10 cellular contexts compared by ENCODE assay signal in the genomic region with DNA sequence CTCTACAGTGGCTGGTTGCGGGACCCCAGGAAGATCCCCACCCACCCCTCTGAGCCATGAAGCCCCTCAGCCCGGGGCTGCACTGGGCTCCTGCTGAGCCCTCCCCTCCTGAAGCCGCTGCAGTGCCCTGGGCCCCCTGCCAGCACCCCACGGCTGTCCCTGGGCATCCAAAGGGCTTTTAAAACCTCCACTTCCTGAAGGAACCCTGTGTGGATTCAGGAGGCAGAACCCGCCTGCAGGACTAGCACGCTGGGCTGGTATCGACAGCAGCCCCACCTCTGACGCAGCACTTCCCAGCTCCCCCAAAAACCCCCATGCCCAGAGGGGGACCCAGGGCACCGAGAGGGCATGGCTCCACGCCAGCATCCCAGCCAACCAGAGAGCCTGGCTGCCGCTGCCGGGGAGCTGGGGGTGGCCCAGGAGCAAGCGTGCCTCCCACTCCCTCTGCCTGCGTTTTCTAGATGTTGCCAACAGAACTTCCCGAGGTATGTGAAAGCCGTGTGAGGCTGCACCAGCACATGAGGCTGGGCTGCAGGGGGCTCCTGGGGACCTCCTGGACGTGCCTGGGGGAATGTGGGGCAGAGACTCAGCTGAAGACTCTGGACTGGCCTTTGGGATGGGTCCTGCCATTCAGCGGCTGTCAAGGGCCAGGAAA. TPM values are rescaled to one million over a fixed set of nuclear protein-coding genes. Genes with fewer than 3 reads are reported as not detected.
A peak's percentile ranks its signal among the peaks of the same experiment; 100 is the strongest.
DNase-seq lines count a peak whose midpoint lies in the region; ATAC-seq and TF ChIP-seq lines count a peak whose summit lies in the region.
"Had no signal": no experiment of that assay in that cellular context is flagged by ENCODE, and none has a peak within 500 bp of the region (broad histone marks: within the 10 kb centered on the region; RNA-seq: fewer than 3 reads in every experiment).

No MANE protein-coding gene starts in this region.

- H3K27me3 Mint-ChIP-seq in activated naive CD4-positive, alpha-beta T cell treated with anti-CD3 and anti-CD28 coated beads, Interleukin-2, amount 10 ng/mL, durations not matched to agents 7 days and 5 days, result no peaks in the 10 kb centered on the region
- H3K27me3 Mint-ChIP-seq: activated CD8-positive, alpha-beta T cell treated with anti-CD3 and anti-CD28 coated beads for 36 hours; naive B cell had no signal

- H3K9ac ChIP-seq in muscle layer of colon (ENCODE audit: low read length), result peak overlapping the region; percentile 15

- no peak overlapping the region for H3K4me3 Mint-ChIP-seq in activated naive CD4-positive, alpha-beta T cell treated with anti-CD3 and anti-CD28 coated beads, Interleukin-2, amount 10 ng/mL, durations not matched to agents 7 days and 5 days
- H3K4me3 Mint-ChIP-seq: activated CD8-positive, alpha-beta T cell treated with anti-CD3 and anti-CD28 coated beads for 36 hours; naive B cell had no signal

- no peak overlapping the region for H3K27ac Mint-ChIP-seq in activated naive CD4-positive, alpha-beta T cell treated with anti-CD3 and anti-CD28 coated beads, Interleukin-2, amount 10 ng/mL, durations not matched to agents 7 days and 5 days
- H3K27ac Mint-ChIP-seq: activated CD8-positive, alpha-beta T cell treated with anti-CD3 and anti-CD28 coated beads for 36 hours had no signal

- peak; percentile 17 for DNase-seq in activated naive CD4-positive, alpha-beta T cell treated with anti-CD3 and anti-CD28 coated beads, Interleukin-2, amount 10 ng/mL, durations not matched to agents 7 days and 5 days
- no peak for DNase-seq in activated naive CD4-positive, alpha-beta T cell treated with Interleukin-2 at 50 U/mL for 16 hours
- DNase-seq in uterus (peak; percentile 59 to 63), GM13976 (ENCODE audit: low spot score) (no peak), NCI-H510A treated with DMSO at 0.1 percent for 48 hours (lab: John Stamatoyannopoulos, UW) (no peak)
- DNase-seq: activated CD8-positive, alpha-beta T cell treated with anti-CD3 and anti-CD28 coated beads for 36 hours; naive B cell had no signal

- no peaks in the 10 kb centered on the region for H3K9me3 Mint-ChIP-seq in activated naive CD4-positive, alpha-beta T cell treated with anti-CD3 and anti-CD28 coated beads, Interleukin-2, amount 10 ng/mL, durations not matched to agents 7 days and 5 days
- H3K9me3 Mint-ChIP-seq: activated CD8-positive, alpha-beta T cell treated with anti-CD3 and anti-CD28 coated beads for 36 hours; naive B cell had no signal

- CTCF ChIA-PET in activated naive CD4-positive, alpha-beta T cell treated with anti-CD3 and anti-CD28 coated beads, Interleukin-2, amount 10 ng/mL, durations not matched to agents 7 days and 5 days (lab: Charles Lee), result no interaction called here

- H3K4me1 ChIP-seq in esophagus (ENCODE audit: control insufficient read depth in 2 of 2, insufficient read depth in 2 of 2, low read length in 1 of 2), result peaks cover 21 to 35% of the 10 kb centered on the region in 2 donors
- peaks cover 62% of the 10 kb centered on the region for H3K4me1 ChIP-seq in muscle layer of colon (ENCODE audit: insufficient read depth, low read length)
- H3K4me1 ChIP-seq in uterus, result peaks cover 9 to 54% of the 10 kb centered on the region in 2 donors

- H3K27me3 ChIP-seq in esophagus (ENCODE audit: control insufficient read depth in 1 of 2, insufficient read depth in 2 of 2, low read length in 2 of 2) (no peaks in the 10 kb centered on the region), muscle layer of colon (ENCODE audit: control insufficient read depth in 1 of 2, insufficient read depth in 2 of 2, low read length in 2 of 2) (no peaks in the 10 kb centered on the region), uterus (no peaks in the 10 kb centered on the region)

- TF ChIP-seq POLR2A in uterus (IDR thresholded peaks at IDR 0.05), result peak in 1 of 2 donors; percentile 3

- no peak for ATAC-seq in HG02588 (IDR thresholded peaks at IDR 0.05; ENCODE audit: unreplicated experiment)
- ATAC-seq: activated CD8-positive, alpha-beta T cell treated with anti-CD3 and anti-CD28 coated beads for 36 hours had no signal

- no peaks in the 10 kb centered on the region for H3K9me3 ChIP-seq in esophagus (ENCODE audit: control insufficient read depth in 2 of 2, insufficient read depth in 1 of 2, low read depth in 1 of 2, low read length in 1 of 2)
- no peaks in the 10 kb centered on the region for H3K9me3 ChIP-seq in muscle layer of colon (ENCODE audit: low read length)
- no peaks in the 10 kb centered on the region for H3K9me3 ChIP-seq in uterus

- H3K27ac ChIP-seq in esophagus (ENCODE audit: low read depth in 2 of 2, low read length in 1 of 2), result peak overlapping the region; percentile 68 to 74
- peak overlapping the region; percentile 82 for H3K27ac ChIP-seq in muscle layer of colon (ENCODE audit: low read depth, low read length)
- H3K27ac ChIP-seq in uterus, result peak overlapping the region; percentile 89 to 93

- 28 to 49% methylated on average over 18 of the region's 18 CpGs for WGBS in esophagus, 2 donors

- in situ Hi-C loops in GM13976 (cut with MboI; ENCODE audit: low sequenced_read_pairs, unreplicated experiment), result no loop called here

- no peaks in the 10 kb centered on the region for H3K36me3 Mint-ChIP-seq in activated naive CD4-positive, alpha-beta T cell treated with anti-CD3 and anti-CD28 coated beads, Interleukin-2, amount 10 ng/mL, durations not matched to agents 7 days and 5 days
- H3K36me3 Mint-ChIP-seq: naive B cell had no signal

- intact Hi-C loops in uterus (cut with DNase I; ENCODE audit: low total_unique reads), result no loop called here

- H3K36me3 ChIP-seq in esophagus (ENCODE audit: control insufficient read depth in 2 of 2, insufficient read depth in 2 of 2, low read length in 1 of 2), result peaks cover 7 to 48% of the 10 kb centered on the region in 2 donors
- peaks cover 41% of the 10 kb centered on the region for H3K36me3 ChIP-seq in muscle layer of colon (ENCODE audit: insufficient read depth, low read length)
- H3K36me3 ChIP-seq in uterus, result no peaks in the 10 kb centered on the region

- H3K4me1 Mint-ChIP-seq in activated naive CD4-positive, alpha-beta T cell treated with anti-CD3 and anti-CD28 coated beads, Interleukin-2, amount 10 ng/mL, durations not matched to agents 7 days and 5 days, result no peaks in the 10 kb centered on the region

- H3K4me3 ChIP-seq in esophagus (ENCODE audit: low read depth in 1 of 2, low read length in 2 of 2), result no peak overlapping the region
- H3K4me3 ChIP-seq in muscle layer of colon (ENCODE audit: low read depth in 1 of 2, low read length in 2 of 2), result peak overlapping the region; percentile 38
- no peak overlapping the region for H3K4me3 ChIP-seq in uterus

- TF ChIP-seq CTCF in uterus (IDR thresholded peaks at IDR 0.05) (no peak), GM13976 (IDR thresholded peaks at IDR 0.05; ENCODE audit: borderline replicate concordance, control extremely low read depth, extremely low read depth, insufficient read depth, missing control alignments) (no peak)

RNA-seq across cellular contexts. Expression of a gene that starts 6.3 kb away (rescaled TPM):
- 10 to 100 TPM; 14.5 to 27.2 TPM for polyA plus RNA-seq in esophagus
- total RNA-seq in uterus, result 10 to 100 TPM; 15.4 to 53.1 (median 31.8) TPM

RNA-seq across cellular contexts. Expression of a gene that starts 13.7 kb away (rescaled TPM):
- 1 to 10 TPM; 5.0 to 8.1 TPM for polyA plus RNA-seq in esophagus
- 10 to 100 TPM in 3 of 4 donors, 1 to 10 TPM in 1; 7.4 to 29.9 (median 14.2) TPM for total RNA-seq in uterus

RNA-seq across cellular contexts. Expression of a gene that starts 13.7 kb away (rescaled TPM):
- under 1 TPM; 0.59 to 0.81 TPM for polyA plus RNA-seq in esophagus
- total RNA-seq in uterus, result 1 to 10 TPM in 2 of 4 donors, under 1 TPM in 1, not detected in 1; 0.26 to 5.8 (median 5.5) TPM

Comparison
In these comparisons a context has a peak if more than half of its experiments do, and no peak if none do; other contexts are left out.
1. DNase-seq: peak in activated naive CD4-positive, alpha-beta T cell treated with anti-CD3 and anti-CD28 coated beads, Interleukin-2, amount 10 ng/mL, durations not matched to agents 7 days and 5 days (single experiment) and uterus (2 of 2); none in activated naive CD4-positive, alpha-beta T cell treated with Interleukin-2 at 50 U/mL for 16 hours (single experiment), GM13976 (single experiment) and NCI-H510A treated with DMSO at 0.1 percent for 48 hours (single experiment).
2. H3K4me3 ChIP-seq: peak in muscle layer of colon (2 of 2); none in esophagus (0 of 2) and uterus (0 of 2).
3. Peak in every context shown above with its lines, with median percentiles within 50 percentile points of each other: H3K27ac ChIP-seq.